ENCODE assay signal across 10 cellular contexts in genomic region chr13:114120486-114121430, GRCh38. TPM values are rescaled to one million over a fixed set of nuclear protein-coding genes. Genes with fewer than 3 reads are reported as not detected.
DNase-seq lines count a peak whose midpoint lies in the region; ATAC-seq, FAIRE-seq and TF ChIP-seq lines count a peak whose summit lies in the region.
"Had no signal": no experiment of that assay in that cellular context is flagged by ENCODE, and none has a peak within 500 bp of the region (broad histone marks: within the 10 kb centered on the region; RNA-seq: fewer than 3 reads in every experiment).

No MANE protein-coding gene starts in this region.

- TF ChIP-seq CTCF in GM12878 (IDR thresholded peaks at IDR 0.05 in 2 of 3, conservative IDR thresholded peaks at IDR 0.05 in 1 of 3; ENCODE audit: control insufficient read depth in 2 of 3, extremely low read depth in 1 of 3, insufficient read depth in 1 of 3, low read depth in 3 of 3, low read length in 3 of 3) (no peak), upper lobe of right lung (IDR thresholded peaks at IDR 0.05) (no peak)

- H3K4me2 ChIP-seq in GM12878 (ENCODE audit: control insufficient read depth, insufficient read depth): peak overlapping the region; percentile 43; the same call in 1 of the 2 replicates

- H3K4me1 ChIP-seq in GM12878 (ENCODE audit: control insufficient read depth, insufficient read depth, low read length) (peaks cover 11% of the 10 kb centered on the region), muscle layer of duodenum (ENCODE audit: control insufficient read depth in 1 of 2, insufficient read depth in 2 of 2, low read length in 2 of 2) (peaks cover 0 to 35% of the 10 kb centered on the region in 2 donors), upper lobe of right lung (peaks cover 61% of the 10 kb centered on the region)

- no peaks in the 10 kb centered on the region; the same call in 2 of the 3 replicates for H3K9me3 ChIP-seq in GM12878 (replicated peaks; ENCODE audit: control insufficient read depth, insufficient read depth, low read length)
- H3K9me3 ChIP-seq in muscle layer of duodenum (ENCODE audit: control insufficient read depth in 1 of 2, low read length in 2 of 2): no peaks in the 10 kb centered on the region
- H3K9me3 ChIP-seq in upper lobe of right lung: no peaks in the 10 kb centered on the region

- no TSS peak for BruUV-seq in GM12878 (replicated peaks; lab: Mats Ljungman, UMichigan)

- no peak overlapping the region for H3K9ac ChIP-seq in GM12878 (ENCODE audit: control insufficient read depth, insufficient read depth, low read length)

- no peak for TF ChIP-seq POLR2A in GM12878 (IDR thresholded peaks at IDR 0.05; ENCODE audit: low read depth, low read length)

- no peaks in the 10 kb centered on the region; the same call in 1 of the 2 replicates for H4K20me1 ChIP-seq in GM12878 (ENCODE audit: control insufficient read depth, insufficient read depth)

- H3K4me3 ChIP-seq in GM12878: no peak overlapping the region
- H3K4me3 ChIP-seq in muscle layer of duodenum (ENCODE audit: low read depth in 1 of 2, low read length in 2 of 2): no peak overlapping the region
- H3K4me3 ChIP-seq in upper lobe of right lung: no peak overlapping the region

- no peak for ATAC-seq in Right ventricle myocardium inferior
- ATAC-seq in GM12878: no peak
- no peak for ATAC-seq in upper lobe of right lung
- ATAC-seq in HG02798 (IDR thresholded peaks at IDR 0.05; ENCODE audit: poor library complexity, unreplicated experiment): no peak

- DNase-seq in Right ventricle myocardium inferior (ENCODE audit: missing footprints) (peak; percentile 28), cardiac septum (ENCODE audit: low spot score) (no peak), GM12878 (ENCODE audit: low read depth, low spot score) (no peak), upper lobe of right lung (no peak), middle frontal gyrus (ENCODE audit: extremely low spot score, low spot score) (no peak), NCI-H1436 treated with DMSO at 0.1 percent for 48 hours (lab: John Stamatoyannopoulos, UW) (no peak)

- SMC1A ChIA-PET in GM12878 (lab: Charles Lee; ENCODE audit: uncharacterized antibody, unreplicated experiment): no interaction called here

- RAD21 ChIA-PET in GM12878 (lab: Charles Lee; ENCODE audit: unreplicated experiment): no interaction called here

- in situ Hi-C loops in GM12878 (cut with MboI): no loop called here

- 69% methylated on average over 22 of the region's 28 CpGs for WGBS in GM12878 (ENCODE audit: insufficient coverage, insufficient replicate concordance, low lambda C conversion rate, missing lambda C conversion rate)

- TF ChIP-seq RAD21 in GM12878 (IDR thresholded peaks at IDR 0.05; ENCODE audit: insufficient read depth, low read depth, low read length): no peak

- CTCF ChIA-PET in GM12878 (lab: Yijun Ruan, JAX): no interaction called here

- H3K36me3 ChIP-seq in GM12878 (ENCODE audit: control insufficient read depth in 2 of 2, insufficient read depth in 2 of 2, low read length in 1 of 2) (peaks cover 0 to 2% of the 10 kb centered on the region in 2 experiments; a peak in 1 of 4 replicates), muscle layer of duodenum (ENCODE audit: control insufficient read depth in 1 of 2, insufficient read depth in 2 of 2, low read length in 2 of 2) (no peaks in the 10 kb centered on the region), upper lobe of right lung (no peaks in the 10 kb centered on the region)

- H3K27me3 ChIP-seq in GM12878 (replicated peaks in 1 of 2; ENCODE audit: control insufficient read depth in 2 of 2, insufficient read depth in 2 of 2, low read length in 1 of 2) (no peaks in the 10 kb centered on the region), muscle layer of duodenum (ENCODE audit: low read depth, low read length) (no peaks in the 10 kb centered on the region), upper lobe of right lung (no peaks in the 10 kb centered on the region)

- peaks cover 5% of the 10 kb centered on the region for H3K79me2 ChIP-seq in GM12878 (ENCODE audit: control insufficient read depth, insufficient read depth, low read length)

- intact Hi-C loops in Right ventricle myocardium inferior (cut with DNase I) (no loop called here), cardiac septum (cut with DNase I) (loop anchor here (10.0 kb wide), 1 partner anchor 276 kb away; no protein-coding TSS in a partner anchor), GM12878 (cut with micrococcal nuclease; ENCODE audit: unreplicated experiment) (no loop called here), upper lobe of right lung (cut with DNase I) (no loop called here)

- FAIRE-seq in GM12878 (lab: Jason Lieb, UNC): no peak

- H3K27ac ChIP-seq in GM12878 (ENCODE audit: control insufficient read depth, insufficient read depth): no peak overlapping the region
- peak overlapping the region; percentile 30 for H3K27ac ChIP-seq in muscle layer of duodenum (ENCODE audit: low read length)
- H3K27ac ChIP-seq in upper lobe of right lung: peak overlapping the region; percentile 55

- H2AFZ ChIP-seq in GM12878 (ENCODE audit: control insufficient read depth, low read depth, low read length): no peak overlapping the region

- TF ChIP-seq EP300 in GM12878 (IDR thresholded peaks at IDR 0.05; ENCODE audit: borderline replicate concordance in 1 of 2, control insufficient read depth in 1 of 2, low read depth in 2 of 2, low read length in 2 of 2): no peak

- POLR2A ChIA-PET in GM12878 (lab: Charles Lee): no interaction called here

TF ChIP-seq in GM12878, 131 proteins besides CTCF, POLR2A, EP300 and RAD21:
- TF ChIP-seq ZNF384 (IDR thresholded peaks at IDR 0.05; ENCODE audit: borderline replicate concordance, low read depth, low read length) (no peak), RFX5 (IDR thresholded peaks at IDR 0.05; ENCODE audit: low read depth, low read length) (no peak), CREB1 (IDR thresholded peaks at IDR 0.05; ENCODE audit: low read depth) (no peak), ZNF24 (IDR thresholded peaks at IDR 0.05) (no peak)

RNA-seq across cellular contexts. Expression of gene RASA3, which starts 11.7 kb away (rescaled TPM):
- total RNA-seq in Right ventricle myocardium inferior: 12.7 TPM
- 9.7 TPM for total RNA-seq in cardiac septum
- total RNA-seq in GM12878 (2013; cell fraction: nucleolus; rRNA removed): 26.7 and 27.7 TPM in 2 replicates
- total RNA-seq in GM12878 (2014; rRNA removed): 18.2 and 19.1 TPM in 2 replicates
- 14.6 and 16.6 TPM in 2 replicates for total RNA-seq in GM12878 (2014; rRNA removed; fragmentation: Illumina TruSeq; extraction: Trizol)
- 29.4 and 33.9 TPM in 2 replicates for total RNA-seq in GM12878 (2021)
- polyA plus RNA-seq in GM12878 (2011; ENCODE audit: low read depth): 6.4 TPM
- polyA plus RNA-seq in GM12878 (2011; rRNA removed): 10.5 and 15.0 TPM in 2 replicates
- 15.9 and 18.4 TPM in 2 replicates for polyA plus RNA-seq in GM12878 (2011; cell fraction: cytosol; rRNA removed)
- polyA plus RNA-seq in GM12878 (2011; cell fraction: nucleus; rRNA removed): 30.3 and 33.9 TPM in 2 replicates
- polyA plus RNA-seq in GM12878 (2012): 13.9 and 16.8 TPM in 2 replicates
- polyA plus RNA-seq in GM12878 (2014; fragmentation: Illumina TruSeq; extraction: Trizol): 13.8 and 19.8 TPM in 2 replicates
- polyA plus RNA-seq in GM12878 (2014; fragmentation: Nextera tagmentation; extraction: Ambion mirVana): 1 to 10 TPM in 1 of 2 experiments, under 1 TPM in 1; 0.79 to 2.1 TPM
- polyA plus RNA-seq in GM12878 (2014; rRNA removed): 28.5 and 29.0 TPM in 2 replicates
- polyA plus RNA-seq in GM12878 (2016; fragmentation: Nextera tagmentation; extraction: Ambion mirVana): 10 to 100 TPM; 16.5 to 18.6 TPM
- polyA minus RNA-seq in GM12878 (2011; rRNA and poly(A)+ RNA removed): 11.9 and 19.9 TPM in 2 replicates
- 7.7 and 7.9 TPM in 2 replicates for polyA minus RNA-seq in GM12878 (2011; cell fraction: cytosol; rRNA and poly(A)+ RNA removed)
- 7.3 and 11.3 TPM in 2 replicates for polyA minus RNA-seq in GM12878 (2011; cell fraction: nucleus; rRNA and poly(A)+ RNA removed)
- 17.3 TPM for total RNA-seq in upper lobe of right lung

RNA-seq across cellular contexts. Expression of gene CFAP97D2, which starts 58.3 kb away (rescaled TPM):
- total RNA-seq in Right ventricle myocardium inferior (not detected), cardiac septum (not detected), GM12878 (2014; rRNA removed) (not detected in 2 replicates), GM12878 (2014; rRNA removed; fragmentation: Illumina TruSeq; extraction: Trizol) (not detected in 2 replicates), GM12878 (2021) (not detected in 2 replicates), upper lobe of right lung (not detected)
- not detected in 2 replicates for total RNA-seq in GM12878 (2013; cell fraction: nucleolus; rRNA removed)
- polyA plus RNA-seq in GM12878 (2011; ENCODE audit: low read depth): not detected
- polyA plus RNA-seq in GM12878 (2011; rRNA removed) (not detected in 2 replicates), GM12878 (2014; fragmentation: Illumina TruSeq; extraction: Trizol) (not detected in 2 replicates), GM12878 (2014; fragmentation: Nextera tagmentation; extraction: Ambion mirVana) (not detected), GM12878 (2014; rRNA removed) (not detected in 2 replicates), GM12878 (2016; fragmentation: Nextera tagmentation; extraction: Ambion mirVana) (not detected)
- polyA plus RNA-seq in GM12878 (2011; cell fraction: cytosol; rRNA removed): not detected in 2 replicates
- not detected in 2 replicates for polyA plus RNA-seq in GM12878 (2011; cell fraction: nucleus; rRNA removed)
- not detected in 2 replicates for polyA plus RNA-seq in GM12878 (2012)
- polyA minus RNA-seq in GM12878 (2011; rRNA and poly(A)+ RNA removed): not detected in 2 replicates
- not detected in 2 replicates for polyA minus RNA-seq in GM12878 (2011; cell fraction: cytosol; rRNA and poly(A)+ RNA removed)
- not detected in 2 replicates for polyA minus RNA-seq in GM12878 (2011; cell fraction: nucleus; rRNA and poly(A)+ RNA removed)
- total RNA-seq: M059J, temporal lobe had no signal
